Comparison of ENCODE assay signal across 2 cellular contexts in the genomic region with DNA sequence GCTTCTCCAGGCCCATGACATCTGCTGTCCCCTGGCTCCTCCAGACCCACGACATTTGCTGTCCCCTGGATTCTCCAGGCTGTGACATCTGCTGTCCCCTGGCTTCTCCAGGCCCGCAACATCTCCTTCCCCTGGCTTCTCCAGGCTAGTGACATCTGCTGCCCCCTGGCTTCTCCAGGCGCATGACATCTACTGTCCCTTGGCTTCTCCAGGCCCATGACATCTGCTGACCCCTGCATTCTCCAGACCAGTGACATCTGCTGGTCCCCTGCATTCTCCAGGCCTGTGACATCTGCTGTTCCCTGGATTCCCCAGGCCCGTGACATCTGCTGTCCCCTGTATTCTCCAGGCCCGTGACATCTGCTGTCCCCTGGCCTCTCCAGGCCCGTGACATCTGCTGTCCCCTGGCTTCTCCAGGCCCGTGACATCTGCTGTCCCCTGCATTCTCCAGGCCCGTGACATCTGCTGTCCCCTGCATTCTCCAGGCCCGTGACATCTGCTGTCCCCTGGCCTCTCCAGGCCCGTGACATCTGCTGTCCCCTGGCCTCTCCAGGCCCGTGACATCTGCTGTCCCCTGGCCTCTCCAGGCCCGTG. TPM values are rescaled to one million over a fixed set of nuclear protein-coding genes. Genes with fewer than 3 reads are reported as not detected.
"Had no signal": no experiment of that assay in that cellular context is flagged by ENCODE, and none has a peak within 500 bp of the region (broad histone marks: within the 10 kb centered on the region; RNA-seq: fewer than 3 reads in every experiment).

No MANE protein-coding gene starts in this region.

RNA-seq across cellular contexts. Expression of a gene that starts 12.6 kb away (rescaled TPM):
- total RNA-seq: progenitor cell of endocrine pancreas had no signal
- polyA plus RNA-seq: naive thymus-derived CD4-positive, alpha-beta T cell had no signal
